8 cellular contexts compared by ENCODE assay signal in the genomic region with DNA sequence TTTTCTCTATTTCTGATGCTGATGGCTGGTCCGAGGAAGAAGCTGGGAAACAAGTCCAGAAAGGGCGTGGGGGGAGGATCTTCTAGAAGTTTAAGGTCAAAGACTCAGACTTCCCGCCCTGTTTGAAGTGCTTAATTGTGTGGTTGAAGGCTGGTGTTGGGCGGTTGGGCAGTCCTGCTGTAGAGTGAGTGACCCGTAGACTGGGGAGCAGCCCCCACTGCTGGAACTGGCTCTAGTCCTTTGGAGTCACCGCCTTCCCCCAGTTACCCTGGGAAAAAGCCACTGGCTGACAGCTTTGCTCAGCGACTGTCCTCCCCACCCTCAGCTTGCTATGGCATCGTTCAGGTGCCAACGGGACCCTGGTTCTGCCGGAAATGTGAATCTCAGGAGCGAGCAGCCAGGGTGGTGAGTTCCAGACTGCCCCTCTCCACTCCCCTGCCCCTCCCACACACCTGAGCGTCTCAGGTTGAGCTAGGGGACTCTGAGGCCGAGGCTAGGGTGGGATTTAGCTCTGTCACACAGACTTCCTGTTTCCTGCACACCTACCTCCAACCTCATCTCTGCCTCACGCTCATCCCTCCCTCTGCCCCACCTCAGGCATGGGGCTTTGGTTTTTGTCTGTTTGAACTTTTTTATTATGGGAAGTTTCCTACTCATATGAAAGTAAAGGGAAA. TPM values are rescaled to one million over a fixed set of nuclear protein-coding genes. Genes with fewer than 3 reads are reported as not detected.
A peak's percentile ranks its signal among the peaks of the same experiment; 100 is the strongest.
DNase-seq lines count a peak whose midpoint lies in the region; ATAC-seq and TF ChIP-seq lines count a peak whose summit lies in the region.

No MANE protein-coding gene starts in this region.

- ATAC-seq in naive B cell (ENCODE audit: low read depth in 2 of 2) (no peak), GM18517 (IDR thresholded peaks at IDR 0.05; ENCODE audit: unreplicated experiment) (no peak)

- no peaks in the 10 kb centered on the region for H3K27me3 Mint-ChIP-seq in naive B cell

- no peak for TF ChIP-seq POLR2A in uterus (IDR thresholded peaks at IDR 0.05)

- TF ChIP-seq CTCF in GM12875 (IDR thresholded peaks at IDR 0.05; ENCODE audit: borderline replicate concordance, insufficient read depth, low read depth, low read length), result no peak
- TF ChIP-seq CTCF in coronary artery (IDR thresholded peaks at IDR 0.05), result no peak
- no peak for TF ChIP-seq CTCF in uterus (IDR thresholded peaks at IDR 0.05)

- no peak for DNase-seq in SJCRH30
- no peak for DNase-seq in coronary artery (ENCODE audit: low spot score)
- DNase-seq in naive B cell, result peak; percentile 29
- no peak for DNase-seq in uterus
- DNase-seq in NOMO-1 treated with dmso at 0.1 percent for 144 hours (lab: John Stamatoyannopoulos, UW; ENCODE audit: unreplicated experiment), result no peak
- DNase-seq in hippocampal formation (lab: John Stamatoyannopoulos, UW), result no peak

- peak overlapping the region; percentile 86 to 98 (median 95) for H3K4me3 Mint-ChIP-seq in naive B cell

- H3K4me3 ChIP-seq in GM12875 (ENCODE audit: low read depth, low read length), result peak overlapping the region; percentile 56
- H3K4me3 ChIP-seq in SJCRH30, result peak overlapping the region; percentile 82
- H3K4me3 ChIP-seq in coronary artery, result peak overlapping the region; percentile 92
- H3K4me3 ChIP-seq in uterus, result peak overlapping the region; percentile 84 to 93

- intact Hi-C loops in uterus (cut with DNase I; ENCODE audit: low total_unique reads), result no loop called here

- no peaks in the 10 kb centered on the region for H3K9me3 Mint-ChIP-seq in naive B cell

- H3K27ac Mint-ChIP-seq in naive B cell, result peak overlapping the region; percentile 67 to 97 (median 92)

- H3K4me1 ChIP-seq in SJCRH30 (peaks cover 25% of the 10 kb centered on the region), uterus (peaks cover 0 to 6% of the 10 kb centered on the region in 2 donors)

- H3K27me3 ChIP-seq in SJCRH30 (no peaks in the 10 kb centered on the region), uterus (no peaks in the 10 kb centered on the region)

- no peaks in the 10 kb centered on the region for H3K9me3 ChIP-seq in SJCRH30 (replicated peaks)
- no peaks in the 10 kb centered on the region for H3K9me3 ChIP-seq in uterus

- H3K4me1 Mint-ChIP-seq in naive B cell, result peaks cover 58 to 74% (median 64%) of the 10 kb centered on the region in 3 donors

- H3K36me3 ChIP-seq in SJCRH30 (no peaks in the 10 kb centered on the region), uterus (no peaks in the 10 kb centered on the region)

- peaks cover 0 to 16% of the 10 kb centered on the region in 2 donors for H3K36me3 Mint-ChIP-seq in naive B cell

- H3K27ac ChIP-seq in SJCRH30 (no peak overlapping the region), coronary artery (peak overlapping the region; percentile 90 to 97), uterus (peak overlapping the region; percentile 94 to 95)

RNA-seq across cellular contexts. Expression of gene MLLT6, which starts 1.7 kb away (rescaled TPM):
- total RNA-seq in SJCRH30 (2014; rRNA removed; shearing (Covaris generic)), result 24.2 and 35.5 TPM in 2 replicates
- polyA plus RNA-seq in naive B cell (ENCODE audit: low read depth in 6 of 6), result 1 to 10 TPM; 1.7 to 9.0 (median 4.7) TPM
- total RNA-seq in uterus, result 100 to 1,000 TPM in 1 of 4 donors, 10 to 100 TPM in 3; 32.3 to 218 (median 60.3) TPM

RNA-seq across cellular contexts. Expression of gene CISD3, which starts 23.4 kb away (rescaled TPM):
- 11.6 and 14.5 TPM in 2 replicates for total RNA-seq in SJCRH30 (2014; rRNA removed; shearing (Covaris generic))
- 10 to 100 TPM; 19.1 to 31.5 (median 21.2) TPM for polyA plus RNA-seq in naive B cell (ENCODE audit: low read depth in 6 of 6)
- 10 to 100 TPM in 1 of 4 donors, 1 to 10 TPM in 2, under 1 TPM in 1; 0.26 to 22.0 (median 2.9) TPM for total RNA-seq in uterus

RNA-seq across cellular contexts. Expression of gene EPOP, which starts 32.0 kb away (rescaled TPM):
- 6.1 and 6.6 TPM in 2 replicates for total RNA-seq in SJCRH30 (2014; rRNA removed; shearing (Covaris generic))
- polyA plus RNA-seq in naive B cell (ENCODE audit: low read depth in 6 of 6), result not detected
- total RNA-seq in uterus, result 1 to 10 TPM in 2 of 4 donors, under 1 TPM in 1, not detected in 1; under 0.01 to 1.1 (median 1.0) TPM

RNA-seq across cellular contexts. Expression of gene PCGF2, which starts 41.4 kb away (rescaled TPM):
- 10.7 and 13.8 TPM in 2 replicates for total RNA-seq in SJCRH30 (2014; rRNA removed; shearing (Covaris generic))
- polyA plus RNA-seq in naive B cell (ENCODE audit: low read depth in 6 of 6), result not detected
- total RNA-seq in uterus, result 10 to 100 TPM in 2 of 4 donors, 1 to 10 TPM in 2; 5.5 to 81.8 (median 16.2) TPM

RNA-seq across cellular contexts. Expression of gene PSMB3, which starts 45.8 kb away (rescaled TPM):
- total RNA-seq in SJCRH30 (2014; rRNA removed; shearing (Covaris generic)), result 239 and 280 TPM in 2 replicates
- polyA plus RNA-seq in naive B cell (ENCODE audit: low read depth in 6 of 6), result 100 to 1,000 TPM; 326 to 642 (median 411) TPM
- total RNA-seq in uterus, result 100 to 1,000 TPM in 2 of 4 donors, 10 to 100 TPM in 2; 91.6 to 285 (median 101) TPM
